Comparison of ENCODE assay signal across 24 cellular contexts in the genomic region with DNA sequence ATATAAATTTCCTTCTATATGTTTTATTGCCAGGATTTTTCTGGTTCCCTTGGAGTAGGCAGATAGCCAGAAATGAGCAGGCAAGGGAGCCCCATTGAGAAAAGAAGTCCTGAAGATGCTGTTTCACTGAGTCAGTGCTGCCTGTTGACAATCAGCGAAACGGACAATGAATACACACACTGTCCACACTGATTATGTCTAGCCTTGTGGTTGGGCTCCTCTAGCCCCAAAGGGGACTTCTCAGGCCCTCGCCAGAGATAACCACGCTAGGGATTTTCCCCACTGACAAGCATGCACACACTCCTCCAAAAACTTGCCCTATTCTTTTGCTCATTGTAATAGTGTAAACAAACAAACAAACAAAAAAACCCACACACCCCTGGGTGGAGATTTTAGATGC.
"Had no signal": no experiment of that assay in that cellular context is flagged by ENCODE, and none has a peak within 500 bp of the region (broad histone marks: within the 10 kb centered on the region; RNA-seq: fewer than 3 reads in every experiment).

No MANE protein-coding gene starts in this region.

- H3K27ac ChIP-seq: hepatocyte, left lung, psoas muscle, sigmoid colon, skin epidermis, thoracic aorta, tibial nerve, vagina had no signal

- H3K4me1 ChIP-seq: left lung, psoas muscle, tibial nerve, vagina had no signal

- H3K4me3 ChIP-seq: gastrocnemius medialis, hepatocyte, left lung, psoas muscle, sigmoid colon, skin epidermis, thoracic aorta, tibial nerve, vagina had no signal

- ATAC-seq: effector memory CD8-positive, alpha-beta T cell; gastrocnemius medialis; left lung; naive thymus-derived CD4-positive, alpha-beta T cell; stimulated activated naive B cell treated with anti-CD40 and anti-IgM and Interleukin-4, amounts not matched to agents 10 μg/mL and 1 μg/mL and 100 μg/mL, for 72 hours had no signal

- H3K36me3 Mint-ChIP-seq: naive thymus-derived CD4-positive, alpha-beta T cell; stimulated activated naive B cell treated with anti-CD40 and anti-IgM and Interleukin-4, amounts not matched to agents 10 μg/mL and 1 μg/mL and 100 μg/mL, for 72 hours had no signal

- H2AFZ ChIP-seq: hepatocyte had no signal

- H3K9me3 ChIP-seq: gastrocnemius medialis, left lung, psoas muscle, sigmoid colon, thoracic aorta, tibial nerve, vagina had no signal

- H3K27me3 Mint-ChIP-seq: effector memory CD8-positive, alpha-beta T cell; naive thymus-derived CD4-positive, alpha-beta T cell; stimulated activated naive B cell treated with anti-CD40 and anti-IgM and Interleukin-4, amounts not matched to agents 10 μg/mL and 1 μg/mL and 100 μg/mL, for 72 hours; stimulated activated naive CD8-positive, alpha-beta T cell treated with anti-CD3 and anti-CD28 coated beads, Interleukin-15, Interleukin-2, amounts not matched to agents 100 ng/mL and 50 ng/mL, for 24 hours had no signal

- H3K4me3 Mint-ChIP-seq: effector memory CD8-positive, alpha-beta T cell; naive thymus-derived CD4-positive, alpha-beta T cell; nephron; stimulated activated naive B cell treated with anti-CD40 and anti-IgM and Interleukin-4, amounts not matched to agents 10 μg/mL and 1 μg/mL and 100 μg/mL, for 72 hours; stimulated activated naive CD8-positive, alpha-beta T cell treated with anti-CD3 and anti-CD28 coated beads, Interleukin-15, Interleukin-2, amounts not matched to agents 100 ng/mL and 50 ng/mL, for 24 hours had no signal

- DNase-seq: cortex of kidney; effector memory CD8-positive, alpha-beta T cell; gastrocnemius medialis; head of caudate nucleus; kidney; left lung; mesendoderm; midbrain; naive thymus-derived CD4-positive, alpha-beta T cell; nucleus accumbens; psoas muscle; right cardiac atrium; sigmoid colon; stimulated activated CD4-positive, alpha-beta T cell treated with anti-CD3 and anti-CD28 coated beads, Interleukin-15, amount 100 ng/mL, for 24 hours; stimulated activated CD4-positive, alpha-beta T cell treated with anti-CD3 and anti-CD28 coated beads, Interleukin-2, amount 100 ng/mL, for 48 hours; stimulated activated naive B cell treated with anti-CD40 and anti-IgM and Interleukin-4, amounts not matched to agents 10 μg/mL and 1 μg/mL and 100 μg/mL, for 72 hours had no signal

- H3K36me3 ChIP-seq: gastrocnemius medialis, left lung, sigmoid colon, thoracic aorta, tibial nerve, vagina had no signal

- H3K27ac Mint-ChIP-seq: effector memory CD8-positive, alpha-beta T cell; naive thymus-derived CD4-positive, alpha-beta T cell; stimulated activated naive B cell treated with anti-CD40 and anti-IgM and Interleukin-4, amounts not matched to agents 10 μg/mL and 1 μg/mL and 100 μg/mL, for 72 hours; stimulated activated naive CD8-positive, alpha-beta T cell treated with anti-CD3 and anti-CD28 coated beads, Interleukin-15, Interleukin-2, amounts not matched to agents 100 ng/mL and 50 ng/mL, for 24 hours had no signal

- H3K27me3 ChIP-seq: gastrocnemius medialis, hepatocyte, left lung, sigmoid colon, tibial nerve, vagina had no signal

- H3K4me1 Mint-ChIP-seq: naive thymus-derived CD4-positive, alpha-beta T cell; nephron; stimulated activated naive B cell treated with anti-CD40 and anti-IgM and Interleukin-4, amounts not matched to agents 10 μg/mL and 1 μg/mL and 100 μg/mL, for 72 hours had no signal

- FAIRE-seq: endometrium, kidney had no signal

- H3K4me2 ChIP-seq: hepatocyte had no signal

- H3K79me2 ChIP-seq: hepatocyte had no signal

- H3K9me3 Mint-ChIP-seq: nephron had no signal
